ENCODE assay signal across 8 cellular contexts in the genomic region with DNA sequence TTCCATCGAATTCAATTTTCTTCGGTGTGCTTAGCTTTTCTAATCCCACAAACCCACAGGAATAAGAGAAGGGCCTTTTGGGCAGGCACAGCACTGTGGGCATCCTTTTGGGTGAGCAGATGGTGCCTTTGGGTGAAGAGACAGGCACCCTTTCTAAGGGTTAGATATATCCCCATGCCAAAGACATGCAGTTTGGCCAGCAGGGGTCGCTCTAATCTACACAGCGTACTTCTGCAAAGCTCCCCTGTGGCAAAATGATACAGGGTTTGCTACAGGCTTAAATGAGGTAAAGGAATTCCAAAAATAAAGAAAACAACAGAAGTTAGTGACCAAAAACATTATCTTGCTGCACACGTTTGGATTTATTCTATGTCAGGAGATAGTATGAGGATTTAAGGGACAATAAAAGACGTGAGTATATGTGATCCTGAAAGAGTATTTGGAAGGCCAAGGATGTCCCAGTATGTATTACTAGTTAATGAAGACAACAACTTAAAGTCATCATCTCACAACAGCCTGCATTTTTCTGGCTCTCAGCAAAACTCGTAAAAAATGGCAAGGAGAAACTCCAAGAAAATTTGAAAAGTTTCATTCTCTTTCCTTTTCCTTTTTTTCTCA. TPM values are rescaled to one million over a fixed set of nuclear protein-coding genes. Genes with fewer than 3 reads are reported as not detected.
A peak's percentile ranks its signal among the peaks of the same experiment; 100 is the strongest.
DNase-seq lines count a peak whose midpoint lies in the region; ATAC-seq and TF ChIP-seq lines count a peak whose summit lies in the region.

No MANE protein-coding gene starts in this region.

- WGBS in esophagus muscularis mucosa = 45% methylated on average over 7 of the region's 7 CpGs

- no peak for TF ChIP-seq EP300 in esophagus muscularis mucosa (IDR thresholded peaks at IDR 0.05)

- peaks cover 0 to 5% (median 0%) of the 10 kb centered on the region in 4 donors for H3K4me1 ChIP-seq in esophagus muscularis mucosa

- TF ChIP-seq CTCF in esophagus muscularis mucosa (IDR thresholded peaks at IDR 0.05) = peak; percentile 20 to 43 (median 40)
- no peak for TF ChIP-seq CTCF in omental fat pad (IDR thresholded peaks at IDR 0.05)

- H3K36me3 ChIP-seq in esophagus muscularis mucosa = no peaks in the 10 kb centered on the region

- no peak for TF ChIP-seq POLR2A in esophagus muscularis mucosa (IDR thresholded peaks at IDR 0.05; ENCODE audit: low read depth)

- H3K27ac ChIP-seq in esophagus muscularis mucosa (replicated peaks in 1 of 4) = no peak overlapping the region

- intact Hi-C loops in esophagus muscularis mucosa (cut with DNase I) = no loop called here

- DNase-seq in DMS53 treated with DMSO at 0.1 percent for 48 hours (lab: John Stamatoyannopoulos, UW; ENCODE audit: unreplicated experiment) (peak; percentile 47), NCI-H146 treated with DMSO at 0.1 percent for 48 hours (lab: John Stamatoyannopoulos, UW; ENCODE audit: unreplicated experiment) (peak; percentile 11), esophagus muscularis mucosa (ENCODE audit: extremely low spot score) (no peak), omental fat pad (ENCODE audit: low spot score) (peak; percentile 40), cortex of kidney (lab: John Stamatoyannopoulos, UW) (no peak), 8988T (no peak)
- peak; percentile 22 to 36 for DNase-seq in activated CD4-positive, alpha-beta T cell treated with anti-CD3 and anti-CD28 coated beads, Interleukin-2, amount 50 U/mL, for 24 hours (ENCODE audit: low read depth in 1 of 2, low spot score in 1 of 2)

- no peaks in the 10 kb centered on the region for H3K9me3 ChIP-seq in esophagus muscularis mucosa

- H3K4me3 ChIP-seq in esophagus muscularis mucosa = no peak overlapping the region

- no peaks in the 10 kb centered on the region for H3K27me3 ChIP-seq in esophagus muscularis mucosa

- ATAC-seq in GM21786 (IDR thresholded peaks at IDR 0.05; ENCODE audit: unreplicated experiment) (peak; percentile 89), omental fat pad (ENCODE audit: low FRiP score) (no peak)

RNA-seq across cellular contexts. Expression of gene PHEX, which starts 49.5 kb away (rescaled TPM):
- 1 to 10 TPM in 1 of 4 donors, under 1 TPM in 3; 0.52 to 1.2 (median 0.65) TPM for total RNA-seq in esophagus muscularis mucosa
- total RNA-seq in omental fat pad = under 1 TPM in 3 of 4 donors, not detected in 1; 0.06 to 0.24 (median 0.09) TPM

Comparison
In these comparisons a context has a peak if more than half of its experiments do, and no peak if none do; other contexts are left out.
1. DNase-seq: peak in DMS53 treated with DMSO at 0.1 percent for 48 hours (single experiment), NCI-H146 treated with DMSO at 0.1 percent for 48 hours (single experiment), activated CD4-positive, alpha-beta T cell treated with anti-CD3 and anti-CD28 coated beads, Interleukin-2, amount 50 U/mL, for 24 hours (2 of 2) and omental fat pad (single experiment); none in esophagus muscularis mucosa (single experiment), cortex of kidney (single experiment) and 8988T (single experiment).
2. CTCF ChIP-seq: peak in esophagus muscularis mucosa (3 of 3); none in omental fat pad (0 of 3).